Comparison of ENCODE assay signal across 1 cellular context in genomic region chr9:14313378-14313940, GRCh38.
TF ChIP-seq lines count a peak whose summit lies in the region.

No MANE protein-coding gene starts in this region.

TF ChIP-seq in K562, 482 proteins besides CTCF, POLR2A, EP300 and RAD21 (continued from another document):
- TF ChIP-seq MGA (IDR thresholded peaks at IDR 0.05) (no peak), MBD2 (IDR thresholded peaks at IDR 0.05; ENCODE audit: borderline replicate concordance, low read depth) (no peak), RBM17 (IDR thresholded peaks at IDR 0.05; ENCODE audit: borderline replicate concordance, low read depth, low read length) (no peak), FIP1L1 (IDR thresholded peaks at IDR 0.05; ENCODE audit: low read depth, low read length, poor library complexity, severe bottlenecking) (no peak), ZNF316 (IDR thresholded peaks at IDR 0.05) (no peak), E2F6 (IDR thresholded peaks at IDR 0.05; ENCODE audit: borderline replicate concordance in 1 of 2, extremely low read depth in 1 of 2, insufficient read depth in 1 of 2, insufficient read length in 1 of 2, low read depth in 1 of 2, low read length in 1 of 2, poor library complexity in 1 of 2, severe bottlenecking in 1 of 2) (peak in 1 of 2 experiments; percentile 8), HMGN3 (IDR thresholded peaks at IDR 0.05; ENCODE audit: borderline replicate concordance, extremely low read depth, insufficient read length, low read depth, low read length) (no peak), HOMEZ (CRISPR knock-in tag; IDR thresholded peaks at IDR 0.05) (no peak), SNRNP70 (optimal IDR thresholded peaks at IDR 0.05; ENCODE audit: low read depth, low read length) (no peak), CHD7 (IDR thresholded peaks at IDR 0.05; ENCODE audit: low read depth, low read length) (no peak), RBFOX2 (IDR thresholded peaks at IDR 0.05; ENCODE audit: low read depth, low read length) (peak; percentile 39; the same call in 1 of the 2 replicates), ZNF449 (CRISPR knock-in tag; IDR thresholded peaks at IDR 0.05) (no peak), BMI1 (IDR thresholded peaks at IDR 0.05; ENCODE audit: low read length) (0 out of 2 replicates have a peak, but pooled peaks have one; percentile 23), HMBOX1 (IDR thresholded peaks at IDR 0.05) (no peak), ZNF184 (CRISPR knock-in tag; IDR thresholded peaks at IDR 0.05) (no peak), HNRNPL (IDR thresholded peaks at IDR 0.05; ENCODE audit: low read depth, low read length) (no peak), NFE2L1 (tag; IDR thresholded peaks at IDR 0.05; ENCODE audit: borderline replicate concordance, low read depth) (no peak)
TF ChIP-seq in K562: peak in this region for 5.
